16 cellular contexts compared by ENCODE assay signal in genomic region chr10:123772645-123773508, GRCh38.
DNase-seq lines count a peak whose midpoint lies in the region; ATAC-seq, FAIRE-seq and TF ChIP-seq lines count a peak whose summit lies in the region.
"Had no signal": no experiment of that assay in that cellular context is flagged by ENCODE, and none has a peak within 500 bp of the region (broad histone marks: within the 10 kb centered on the region; RNA-seq: fewer than 3 reads in every experiment).

No MANE protein-coding gene starts in this region.

- in situ Hi-C loops in HepG2 (cut with HindIII; ENCODE audit: extremely low pct_ligation_motif_present, low pct_unique_long_range_greater_than_20kb): no loop called here

- intact Hi-C loops in HepG2 (cut with micrococcal nuclease; ENCODE audit: unreplicated experiment): no loop called here
- intact Hi-C loops in right lobe of liver (cut with DNase I): no loop called here

- no peak for TF ChIP-seq CTCF in HepG2 (CRISPR knock-in tag; IDR thresholded peaks at IDR 0.05)
- TF ChIP-seq CTCF in right lobe of liver (IDR thresholded peaks at IDR 0.05): no peak

- peak overlapping the region; percentile 97 for H3K27ac Mint-ChIP-seq in central memory CD8-positive, alpha-beta T cell (ENCODE audit: low read depth)
- H3K27ac Mint-ChIP-seq: type B pancreatic cell had no signal

- peaks cover 19% of the 10 kb centered on the region for H3K36me3 Mint-ChIP-seq in central memory CD8-positive, alpha-beta T cell (ENCODE audit: insufficient read depth)

- POLR2A ChIA-PET in HepG2 (lab: Yijun Ruan, JAX): no interaction called here

- no peak for TF ChIP-seq RAD21 in HepG2 (CRISPR knock-in tag; IDR thresholded peaks at IDR 0.05)

- H3K4me1 ChIP-seq in HepG2 (ENCODE audit: insufficient read depth, low read length) (no peaks in the 10 kb centered on the region), right lobe of liver (no peaks in the 10 kb centered on the region)
- H3K4me1 ChIP-seq: adrenal gland had no signal

- H3K9me3 Mint-ChIP-seq in central memory CD8-positive, alpha-beta T cell: peaks cover 14% of the 10 kb centered on the region
- H3K9me3 Mint-ChIP-seq: type B pancreatic cell had no signal

- TF ChIP-seq POLR2A in HepG2 (IDR thresholded peaks at IDR 0.05; ENCODE audit: insufficient read depth in 1 of 2, low read depth in 2 of 2, low read length in 2 of 2) (no peak), right lobe of liver (IDR thresholded peaks at IDR 0.05) (no peak)

- TF ChIP-seq EP300 in HepG2 (IDR thresholded peaks at IDR 0.05; ENCODE audit: low read depth in 2 of 2, low read length in 2 of 2) (no peak), HepG2 (CRISPR knock-in tag; IDR thresholded peaks at IDR 0.05; ENCODE audit: borderline replicate concordance) (no peak)

- H2AFZ ChIP-seq in HepG2 (ENCODE audit: low read length): no peak overlapping the region

- no peaks in the 10 kb centered on the region for H3K79me2 ChIP-seq in HepG2 (ENCODE audit: insufficient read depth, low read length)

- H3K4me1 Mint-ChIP-seq in central memory CD8-positive, alpha-beta T cell: peaks cover 10% of the 10 kb centered on the region

- CTCF ChIA-PET in HepG2 (lab: Yijun Ruan, JAX; ENCODE audit: low intra/inter-chr PET ratio, low total read pairs): no interaction called here

- peaks cover 9% of the 10 kb centered on the region for H3K27me3 Mint-ChIP-seq in central memory CD8-positive, alpha-beta T cell

- no peak for DNase-seq in HepG2 (ENCODE audit: low spot score)
- no peak for DNase-seq in right lobe of liver
- DNase-seq in OCI-M1 (lab: John Stamatoyannopoulos, UW): peak; percentile 42
- DNase-seq in central memory CD8-positive, alpha-beta T cell (ENCODE audit: low spot score in 2 of 2): peak in 1 of 2 donors; percentile 19
- DNase-seq in NCI-H1048 (lab: John Stamatoyannopoulos, UW): no peak
- no peak for DNase-seq in NCI-H1092 (lab: John Stamatoyannopoulos, UW)
- DNase-seq: adrenal gland, cerebellar nuclear complex, NCI-H1105 treated with DMSO at 0.1 percent for 48 hours, NCI-H2171 had no signal

- FAIRE-seq in HepG2 (lab: Jason Lieb, UNC): no peak
- FAIRE-seq: endothelial cell of umbilical vein, H54 had no signal

- no peaks in the 10 kb centered on the region; a peak in 1 of 5 replicates for H3K27me3 ChIP-seq in HepG2 (ENCODE audit: control insufficient read depth in 1 of 2, insufficient read depth in 2 of 2, low read length in 2 of 2)
- H3K27me3 ChIP-seq in right lobe of liver: no peaks in the 10 kb centered on the region
- H3K27me3 ChIP-seq: adrenal gland had no signal

- H3K36me3 ChIP-seq in HepG2 (replicated peaks in 1 of 2; ENCODE audit: control insufficient read depth in 1 of 2, insufficient read depth in 2 of 2, low read length in 2 of 2): no peaks in the 10 kb centered on the region
- no peaks in the 10 kb centered on the region for H3K36me3 ChIP-seq in right lobe of liver
- H3K36me3 ChIP-seq: adrenal gland had no signal

- H3K9me3 ChIP-seq in HepG2 (ENCODE audit: low read length) (no peaks in the 10 kb centered on the region), right lobe of liver (no peaks in the 10 kb centered on the region)
- H3K9me3 ChIP-seq: adrenal gland had no signal

- peak overlapping the region; percentile 72 for H3K4me3 Mint-ChIP-seq in central memory CD8-positive, alpha-beta T cell
- H3K4me3 Mint-ChIP-seq: neural crest cell, type B pancreatic cell had no signal

- H3K27ac ChIP-seq in HepG2 (ENCODE audit: extremely low read length, insufficient read depth, low read length) (no peak overlapping the region), right lobe of liver (no peak overlapping the region)
- H3K27ac ChIP-seq: adrenal gland had no signal

- WGBS in HepG2 (ENCODE audit: low lambda C conversion rate): 1% methylated on average over 3 of the region's 3 CpGs
- 17% methylated on average over 3 of the region's 3 CpGs for WGBS in right lobe of liver (ENCODE audit: insufficient coverage, low coverage, low lambda C conversion rate, missing lambda C conversion rate)

- no peak for ATAC-seq in HepG2
- ATAC-seq in right lobe of liver: no peak
- ATAC-seq in central memory CD8-positive, alpha-beta T cell (replicated peaks; ENCODE audit: extremely low read depth, poor library complexity, severe bottlenecking): no peak
- ATAC-seq in HG02610 (IDR thresholded peaks at IDR 0.05; ENCODE audit: unreplicated experiment): no peak
- ATAC-seq in GM18907 (IDR thresholded peaks at IDR 0.05; ENCODE audit: unreplicated experiment): no peak

- H3K9ac ChIP-seq in HepG2 (ENCODE audit: insufficient read depth, low read depth, low read length): no peak overlapping the region

- H3K4me3 ChIP-seq in HepG2 (replicated peaks in 1 of 3; ENCODE audit: insufficient read depth in 1 of 3, low read depth in 2 of 3, low read length in 3 of 3) (no peak overlapping the region), right lobe of liver (no peak overlapping the region)
- H3K4me3 ChIP-seq: adrenal gland had no signal

- H4K20me1 ChIP-seq in HepG2 (ENCODE audit: insufficient read depth, low read length): no peaks in the 10 kb centered on the region

- no peak overlapping the region for H3K4me2 ChIP-seq in HepG2 (ENCODE audit: low read depth, low read length)

- BruUV-seq in HepG2 (replicated peaks; lab: Mats Ljungman, UMichigan): no TSS peak

TF ChIP-seq in HepG2, 621 proteins besides CTCF, POLR2A, EP300 and RAD21:
- TF ChIP-seq CREB1 (IDR thresholded peaks at IDR 0.05) (peak; percentile 23; the same call in 1 of the 2 replicates), CREB1 (CRISPR knock-in tag; IDR thresholded peaks at IDR 0.05) (no peak), ZNF766 (CRISPR knock-in tag; IDR thresholded peaks at IDR 0.05; ENCODE audit: borderline replicate concordance) (no peak)
TF ChIP-seq in HepG2: peak in this region for 1.
